In the genomic region with DNA sequence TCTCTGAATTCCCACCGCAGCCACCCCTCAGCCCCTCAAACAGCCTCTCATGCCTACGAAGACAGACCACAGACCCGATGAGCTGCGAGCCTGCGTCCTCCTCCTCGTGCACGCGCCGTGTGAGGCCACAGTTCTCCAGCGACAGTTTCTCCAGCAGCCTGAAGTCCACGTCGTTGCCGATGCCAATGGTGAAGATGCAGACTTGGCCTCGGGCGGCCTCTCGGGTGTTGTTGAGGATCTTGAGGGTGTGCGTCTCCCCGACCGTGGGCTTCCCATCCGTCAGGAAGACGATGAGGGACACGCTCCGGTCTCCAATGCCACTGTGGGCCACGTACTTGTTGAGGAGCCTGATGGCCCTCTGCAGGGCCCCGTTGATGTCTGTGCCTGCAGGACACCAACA, we compare ENCODE assay signal across 1 cellular context.
TF ChIP-seq lines count a peak whose summit lies in the region.

No MANE protein-coding gene starts in this region.

TF ChIP-seq in H1, 55 proteins besides CTCF, POLR2A, EP300 and RAD21:
- TF ChIP-seq, protein P1, sequence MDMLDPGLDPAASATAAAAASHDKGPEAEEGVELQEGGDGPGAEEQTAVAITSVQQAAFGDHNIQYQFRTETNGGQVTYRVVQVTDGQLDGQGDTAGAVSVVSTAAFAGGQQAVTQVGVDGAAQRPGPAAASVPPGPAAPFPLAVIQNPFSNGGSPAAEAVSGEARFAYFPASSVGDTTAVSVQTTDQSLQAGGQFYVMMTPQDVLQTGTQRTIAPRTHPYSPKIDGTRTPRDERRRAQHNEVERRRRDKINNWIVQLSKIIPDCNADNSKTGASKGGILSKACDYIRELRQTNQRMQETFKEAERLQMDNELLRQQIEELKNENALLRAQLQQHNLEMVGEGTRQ (IDR thresholded peaks at IDR 0.05; ENCODE audit: low read length) = no peak
- TF ChIP-seq RFX5 (IDR thresholded peaks at IDR 0.05; ENCODE audit: borderline replicate concordance, low read depth, low read length) = no peak
- no peak for TF ChIP-seq BRCA1 (IDR thresholded peaks at IDR 0.05; ENCODE audit: low read depth, low read length)
- no peak for TF ChIP-seq FOSL1 (IDR thresholded peaks at IDR 0.05; ENCODE audit: insufficient read depth, low read depth, low read length)
- no peak for TF ChIP-seq SIN3A (conservative IDR thresholded peaks at IDR 0.05 in 1 of 2, IDR thresholded peaks at IDR 0.05 in 1 of 2; ENCODE audit: low read depth in 1 of 2, low read length in 2 of 2)
- TF ChIP-seq POU5F1 (IDR thresholded peaks at IDR 0.05; ENCODE audit: low read depth, low read length) = no peak
